In genomic region chr4:117376700-117377099, GRCh38 we compare ENCODE assay signal across 19 cellular contexts.
DNase-seq lines count a peak whose midpoint lies in the region; ATAC-seq, FAIRE-seq and TF ChIP-seq lines count a peak whose summit lies in the region.
"Had no signal": no experiment of that assay in that cellular context is flagged by ENCODE, and none has a peak within 500 bp of the region (broad histone marks: within the 10 kb centered on the region; RNA-seq: fewer than 3 reads in every experiment).

No MANE protein-coding gene starts in this region.

- H3K4me2 ChIP-seq in IMR-90 (ENCODE audit: low read depth, low read length): peak overlapping the region; percentile 27; the same call in 1 of the 2 replicates
- H3K4me2 ChIP-seq: A549; BLaER1 treated with 17β-estradiol and CSF1 and Interleukin-3, amounts not matched to agents 10 nM and 100 nM had no signal

- H3K14ac ChIP-seq in IMR-90 (replicated peaks; ENCODE audit: low read depth, low read length): no peak overlapping the region

- intact Hi-C loops in IMR-90 (cut with micrococcal nuclease): no loop called here

- H3K36me3 Mint-ChIP-seq in brain (no peaks in the 10 kb centered on the region), WTC11 (no peaks in the 10 kb centered on the region)
- H3K36me3 Mint-ChIP-seq: CD8-positive, alpha-beta T cell had no signal

- no peak overlapping the region for H2AK9ac ChIP-seq in IMR-90 (replicated peaks; ENCODE audit: low read depth, low read length, poor library complexity)

- H3K36me3 ChIP-seq in IMR-90 (ENCODE audit: control insufficient read depth, insufficient read depth, low read length) (no peaks in the 10 kb centered on the region), small intestine (ENCODE audit: control insufficient read depth in 2 of 2, insufficient read depth in 2 of 2, low read length in 2 of 2) (no peaks in the 10 kb centered on the region)
- H3K36me3 ChIP-seq: BLaER1 treated with 17β-estradiol and CSF1 and Interleukin-3, amounts not matched to agents 10 nM and 100 nM; HAP-1 had no signal

- peak overlapping the region in 4 of 5 experiments; percentile 1 to 10 (median 2) for H3K27ac Mint-ChIP-seq in brain
- no peak overlapping the region for H3K27ac Mint-ChIP-seq in WTC11
- H3K27ac Mint-ChIP-seq: B cell; CD8-positive, alpha-beta T cell had no signal

- H4K5ac ChIP-seq in IMR-90 (ENCODE audit: low read depth, low read length): no peak overlapping the region; the same call in 1 of the 2 replicates

- no peak overlapping the region for H3K27ac ChIP-seq in IMR-90 (ENCODE audit: insufficient read depth, low read length)
- H3K27ac ChIP-seq in small intestine (ENCODE audit: low read depth in 1 of 2, low read length in 1 of 2): no peak overlapping the region
- H3K27ac ChIP-seq: 22Rv1; A549; BLaER1 treated with 17β-estradiol and CSF1 and Interleukin-3, amounts not matched to agents 10 nM and 100 nM; GM23248 had no signal

- H3K9me3 ChIP-seq in IMR-90 (ENCODE audit: control insufficient read depth, insufficient read depth, low read length): no peaks in the 10 kb centered on the region
- no peaks in the 10 kb centered on the region for H3K9me3 ChIP-seq in small intestine (ENCODE audit: control insufficient read depth, low read depth)
- H3K9me3 ChIP-seq: A549; BLaER1 treated with 17β-estradiol and CSF1 and Interleukin-3, amounts not matched to agents 10 nM and 100 nM; HAP-1 had no signal

- H3K27me3 ChIP-seq in IMR-90 (ENCODE audit: control insufficient read depth, insufficient read depth, low read length): no peaks in the 10 kb centered on the region
- H3K27me3 ChIP-seq in small intestine (ENCODE audit: control insufficient read depth in 2 of 2, insufficient read depth in 2 of 2, low read length in 2 of 2): no peaks in the 10 kb centered on the region
- H3K27me3 ChIP-seq: BLaER1 treated with 17β-estradiol and CSF1 and Interleukin-3, amounts not matched to agents 10 nM and 100 nM had no signal

- H2AFZ ChIP-seq in IMR-90 (replicated peaks; ENCODE audit: low read length, poor library complexity): no peak overlapping the region
- H2AFZ ChIP-seq: GM23248 had no signal

- ATAC-seq in IMR-90 (ENCODE audit: low read depth) (no peak), WTC11 (no peak), GM18517 (IDR thresholded peaks at IDR 0.05; ENCODE audit: unreplicated experiment) (no peak), GM21528 (IDR thresholded peaks at IDR 0.05; ENCODE audit: low FRiP score, unreplicated experiment) (no peak)
- ATAC-seq: A549; CD8-positive, alpha-beta T cell had no signal

- H3K9me3 Mint-ChIP-seq in brain (no peaks in the 10 kb centered on the region), WTC11 (no peaks in the 10 kb centered on the region)

- H3K4me1 Mint-ChIP-seq in brain (no peaks in the 10 kb centered on the region), WTC11 (no peaks in the 10 kb centered on the region)
- H3K4me1 Mint-ChIP-seq: B cell had no signal

- H3K23ac ChIP-seq in IMR-90 (ENCODE audit: low read depth, low read length): no peak overlapping the region

- in situ Hi-C loops in IMR-90 (cut with MboI; ENCODE audit: low sequenced_read_pairs): no loop called here

- H2BK15ac ChIP-seq in IMR-90 (ENCODE audit: low read depth, low read length): no peak overlapping the region

- no peak for TF ChIP-seq CTCF in IMR-90 (conservative IDR thresholded peaks at IDR 0.05; ENCODE audit: low read depth, low read length)
- no peak for TF ChIP-seq CTCF in brain (conservative IDR thresholded peaks at IDR 0.05)
- no peak for TF ChIP-seq CTCF in WTC11 (IDR thresholded peaks at IDR 0.05)

- H2BK5ac ChIP-seq in IMR-90 (ENCODE audit: low read depth, low read length, poor library complexity, severe bottlenecking): peak overlapping the region; percentile 38

- no peak overlapping the region for H3K18ac ChIP-seq in IMR-90 (ENCODE audit: low read depth, low read length)

- H3K9ac ChIP-seq in IMR-90 (ENCODE audit: low read depth, low read length): no peak overlapping the region
- H3K9ac ChIP-seq: BLaER1 treated with 17β-estradiol and CSF1 and Interleukin-3, amounts not matched to agents 10 nM and 100 nM; GM23248 had no signal

- POLR2A ChIA-PET in IMR-90 (lab: Charles Lee; ENCODE audit: unreplicated experiment) (no interaction called here), WTC11 (lab: Charles Lee) (no interaction called here)

- H3K27me3 Mint-ChIP-seq in brain: no peaks in the 10 kb centered on the region
- no peaks in the 10 kb centered on the region for H3K27me3 Mint-ChIP-seq in WTC11 (ENCODE audit: low read depth)
- H3K27me3 Mint-ChIP-seq: B cell had no signal

- H3K4me3 ChIP-seq in IMR-90 (ENCODE audit: insufficient read depth, low read depth, low read length) (no peak overlapping the region), small intestine (ENCODE audit: low read depth in 1 of 2, low read length in 2 of 2) (no peak overlapping the region)
- H3K4me3 ChIP-seq: A549; BLaER1 treated with 17β-estradiol and CSF1 and Interleukin-3, amounts not matched to agents 10 nM and 100 nM; GM23248; HAP-1 had no signal

- no peak for TF ChIP-seq POLR2A in IMR-90 (IDR thresholded peaks at IDR 0.05; ENCODE audit: low read depth, low read length)

- no peak overlapping the region for H3K4me3 Mint-ChIP-seq in brain
- H3K4me3 Mint-ChIP-seq in WTC11: no peak overlapping the region
- H3K4me3 Mint-ChIP-seq: B cell; CD8-positive, alpha-beta T cell had no signal

- H2BK20ac ChIP-seq in IMR-90 (ENCODE audit: low read depth, low read length): no peak overlapping the region

- DNase-seq in Ammon's horn (ENCODE audit: low spot score) (peak; percentile 27), IMR-90 (no peak), NCI-H524 (lab: John Stamatoyannopoulos, UW) (peak; percentile 22 to 67), WTC11 (ENCODE audit: low spot score) (no peak), small intestine (no peak)
- DNase-seq: Calu3; CD8-positive, alpha-beta T cell; DMS153; DMS79; GDM1; GM23248 had no signal

- H2AK5ac ChIP-seq in IMR-90 (ENCODE audit: low read depth, low read length): no peak overlapping the region

- dilution Hi-C loops in IMR-90 (cut with HindIII; ENCODE audit: low sequenced_read_pairs, unreplicated experiment): no loop called here

- H3K9me1 ChIP-seq in IMR-90 (ENCODE audit: insufficient read depth, low read length): no peaks in the 10 kb centered on the region

- peak overlapping the region; percentile 59; the same call in 1 of the 2 replicates for H2BK120ac ChIP-seq in IMR-90 (ENCODE audit: low read depth, low read length)

- no peak overlapping the region for H4K91ac ChIP-seq in IMR-90 (ENCODE audit: insufficient read depth, low read depth, low read length)

- H3K4me1 ChIP-seq in IMR-90 (ENCODE audit: control insufficient read depth, insufficient read depth, low read length) (no peaks in the 10 kb centered on the region), small intestine (ENCODE audit: control insufficient read depth in 2 of 2, insufficient read depth in 1 of 2, low read depth in 1 of 2, low read length in 1 of 2) (no peaks in the 10 kb centered on the region)
- H3K4me1 ChIP-seq: A549; BLaER1 treated with 17β-estradiol and CSF1 and Interleukin-3, amounts not matched to agents 10 nM and 100 nM; HAP-1 had no signal

- H4K20me1 ChIP-seq in IMR-90 (ENCODE audit: insufficient read depth, low read length): no peaks in the 10 kb centered on the region
- H4K20me1 ChIP-seq: BLaER1 treated with 17β-estradiol and CSF1 and Interleukin-3, amounts not matched to agents 10 nM and 100 nM had no signal

- H4K8ac ChIP-seq in IMR-90 (ENCODE audit: low read depth in 2 of 2, low read length in 2 of 2): peak overlapping the region in 1 of 2 experiments; percentile 47; a peak in 1 of 4 replicates

- no peak for TF ChIP-seq RAD21 in IMR-90 (IDR thresholded peaks at IDR 0.05; ENCODE audit: low read length)

- H3K4ac ChIP-seq in IMR-90 (ENCODE audit: low read depth, low read length): no peak overlapping the region

- BruUV-seq in IMR-90 (replicated peaks; lab: Mats Ljungman, UMichigan): no TSS peak

- H3K56ac ChIP-seq in IMR-90 (ENCODE audit: extremely low read depth, insufficient read depth, low read length): no peak overlapping the region

- H3K79me1 ChIP-seq in IMR-90 (ENCODE audit: low read depth in 1 of 2, low read length in 2 of 2): no peaks in the 10 kb centered on the region

- CTCF ChIA-PET in IMR-90 (lab: Yijun Ruan, JAX) (no interaction called here), WTC11 (lab: Charles Lee) (no interaction called here)

- no peak for FAIRE-seq in small intestine (lab: Jason Lieb, UNC)
- FAIRE-seq: A549 had no signal

TF ChIP-seq in IMR-90, 13 proteins besides CTCF, POLR2A, EP300 and RAD21:
- TF ChIP-seq FOS (IDR thresholded peaks at IDR 0.05; ENCODE audit: low read depth, low read length) (no peak), BHLHE40 (IDR thresholded peaks at IDR 0.05; ENCODE audit: low read depth, low read length) (no peak), USF2 (IDR thresholded peaks at IDR 0.05; ENCODE audit: low read depth, low read length) (no peak), RCOR1 (IDR thresholded peaks at IDR 0.05; ENCODE audit: insufficient replicate concordance, low read length) (no peak), CEBPB (IDR thresholded peaks at IDR 0.05; ENCODE audit: low read depth, low read length) (no peak), NFE2L2 (IDR thresholded peaks at IDR 0.05; ENCODE audit: low read depth, low read length) (no peak)

TF ChIP-seq in WTC11, 78 proteins besides CTCF, POLR2A, EP300 and RAD21 (continues in another document):
- TF ChIP-seq, protein P1, sequence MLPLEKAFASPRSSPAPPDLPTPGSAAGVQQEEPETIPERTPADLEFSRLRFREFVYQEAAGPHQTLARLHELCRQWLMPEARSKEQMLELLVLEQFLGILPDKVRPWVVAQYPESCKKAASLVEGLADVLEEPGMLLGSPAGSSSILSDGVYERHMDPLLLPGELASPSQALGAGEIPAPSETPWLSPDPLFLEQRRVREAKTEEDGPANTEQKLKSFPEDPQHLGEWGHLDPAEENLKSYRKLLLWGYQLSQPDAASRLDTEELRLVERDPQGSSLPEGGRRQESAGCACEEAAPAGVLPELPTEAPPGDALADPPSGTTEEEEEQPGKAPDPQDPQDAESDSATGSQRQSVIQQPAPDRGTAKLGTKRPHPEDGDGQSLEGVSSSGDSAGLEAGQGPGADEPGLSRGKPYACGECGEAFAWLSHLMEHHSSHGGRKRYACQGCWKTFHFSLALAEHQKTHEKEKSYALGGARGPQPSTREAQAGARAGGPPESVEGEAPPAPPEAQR (CRISPR knock-in tag; IDR thresholded peaks at IDR 0.05): no peak
- TF ChIP-seq GRHL2 (CRISPR knock-in tag; IDR thresholded peaks at IDR 0.05; ENCODE audit: insufficient replicate concordance, severe bottlenecking) (no peak), ERG (CRISPR knock-in tag; IDR thresholded peaks at IDR 0.05) (no peak)

Comparison
In these comparisons a context has a peak if more than half of its experiments do, and no peak if none do; other contexts are left out.
1. DNase-seq: peak in Ammon's horn (single experiment) and NCI-H524 (2 of 2); none in IMR-90 (single experiment), WTC11 (single experiment) and small intestine (single experiment).